Comparison of ENCODE assay signal across 8 cellular contexts in genomic region chr1:224644553-224645154, GRCh38. TPM values are rescaled to one million over a fixed set of nuclear protein-coding genes. Genes with fewer than 3 reads are reported as not detected.
DNase-seq lines count a peak whose midpoint lies in the region; ATAC-seq and TF ChIP-seq lines count a peak whose summit lies in the region.

No MANE protein-coding gene starts in this region.

- CTCF ChIA-PET in CD8-positive, alpha-beta memory T cell (lab: Charles Lee): interaction anchor here (0.7 to 2.6 kb wide), 17 partner anchors 9 to 132 kb away, joined by 3 to 14 read pairs (median 4); no protein-coding TSS in a partner anchor

- no peaks in the 10 kb centered on the region for H3K4me1 ChIP-seq in CD8-positive, alpha-beta memory T cell (ENCODE audit: insufficient read depth, low read length)
- H3K4me1 ChIP-seq in foreskin keratinocyte: no peaks in the 10 kb centered on the region
- peaks cover 12 to 14% of the 10 kb centered on the region in 2 experiments for H3K4me1 ChIP-seq in trophoblast cell (ENCODE audit: control insufficient read depth in 1 of 2, insufficient read depth in 2 of 2, low read length in 2 of 2)

- H3K18ac ChIP-seq in trophoblast cell (ENCODE audit: low read length): no peak overlapping the region

- no peak overlapping the region for H3K4ac ChIP-seq in trophoblast cell (ENCODE audit: low read depth, low read length)

- H2BK12ac ChIP-seq in trophoblast cell (ENCODE audit: low read length): no peak overlapping the region

- no peak overlapping the region for H4K12ac ChIP-seq in trophoblast cell (ENCODE audit: low read depth, low read length)

- ATAC-seq in GM19328 (IDR thresholded peaks at IDR 0.05; ENCODE audit: unreplicated experiment): peak; percentile 50
- peak; percentile 60 to 69 for ATAC-seq in activated T-cell treated with anti-CD3 and anti-CD28 coated beads, Interleukin-2, amount 50 U/mL, for 72 hours (replicated peaks in 1 of 2)
- peak; percentile 78 for ATAC-seq in foreskin keratinocyte

- peaks cover 0 to 1% (median 0%) of the 10 kb centered on the region in 3 donors for H3K36me3 Mint-ChIP-seq in CD8-positive, alpha-beta memory T cell
- no peaks in the 10 kb centered on the region for H3K36me3 Mint-ChIP-seq in activated T-cell treated with anti-CD3 and anti-CD28 coated beads, Interleukin-2, amount 50 U/mL, for 72 hours (ENCODE audit: insufficient read depth in 2 of 2)

- no peak overlapping the region for H2BK120ac ChIP-seq in trophoblast cell (ENCODE audit: insufficient read depth, low read length, poor library complexity)

- TF ChIP-seq CTCF in HL-60 (IDR thresholded peaks at IDR 0.05; ENCODE audit: insufficient read depth, low read length) (peak; percentile 86), foreskin keratinocyte (conservative IDR thresholded peaks at IDR 0.05) (peak; percentile 79)

- DNase-seq in CD8-positive, alpha-beta memory T cell: peak; percentile 27 to 70 (median 32)
- DNase-seq in HL-60 (ENCODE audit: low read depth in 1 of 2, low spot score in 1 of 2) (peak; percentile 24 to 53), RPMI7951 (ENCODE audit: low read depth) (peak; percentile 50), foreskin keratinocyte (peak; percentile 10 to 38), trophoblast cell (peak; percentile 48 to 84), GF-D8 (lab: John Stamatoyannopoulos, UW) (no peak)
- DNase-seq in activated T-cell treated with anti-CD3 and anti-CD28 coated beads, Interleukin-2, amount 50 U/mL, for 72 hours: peak; percentile 48 to 58

- H3K9me3 Mint-ChIP-seq in CD8-positive, alpha-beta memory T cell: no peaks in the 10 kb centered on the region
- no peaks in the 10 kb centered on the region for H3K9me3 Mint-ChIP-seq in activated T-cell treated with anti-CD3 and anti-CD28 coated beads, Interleukin-2, amount 50 U/mL, for 72 hours

- no peak overlapping the region for H3K9ac ChIP-seq in trophoblast cell (ENCODE audit: low read length)

- peaks cover 6% of the 10 kb centered on the region for H3K79me1 ChIP-seq in trophoblast cell (ENCODE audit: low read length)

- no peak overlapping the region for H3K4me3 Mint-ChIP-seq in CD8-positive, alpha-beta memory T cell
- H3K4me3 Mint-ChIP-seq in activated T-cell treated with anti-CD3 and anti-CD28 coated beads, Interleukin-2, amount 50 U/mL, for 72 hours: no peak overlapping the region

- H2AK5ac ChIP-seq in trophoblast cell (ENCODE audit: low read length): no peak overlapping the region

- H3K4me2 ChIP-seq in trophoblast cell (ENCODE audit: low read length): no peak overlapping the region

- H3K27ac Mint-ChIP-seq in CD8-positive, alpha-beta memory T cell: no peak overlapping the region
- no peak overlapping the region for H3K27ac Mint-ChIP-seq in activated T-cell treated with anti-CD3 and anti-CD28 coated beads, Interleukin-2, amount 50 U/mL, for 72 hours

- no peak overlapping the region for H3K14ac ChIP-seq in trophoblast cell (ENCODE audit: low read length)

- H3K27ac ChIP-seq in CD8-positive, alpha-beta memory T cell (ENCODE audit: low read depth, low read length): no peak overlapping the region
- H3K27ac ChIP-seq in HL-60 (replicated peaks) (no peak overlapping the region), foreskin keratinocyte (no peak overlapping the region), trophoblast cell (ENCODE audit: low read depth, low read length) (no peak overlapping the region)

- H2AFZ ChIP-seq in trophoblast cell (ENCODE audit: insufficient read depth, low read length, poor library complexity): no peak overlapping the region

- no peaks in the 10 kb centered on the region for H3K79me2 ChIP-seq in trophoblast cell (ENCODE audit: control insufficient read depth, insufficient read depth, low read length, poor library complexity)

- no peaks in the 10 kb centered on the region for H3K36me3 ChIP-seq in CD8-positive, alpha-beta memory T cell (ENCODE audit: insufficient read depth, low read length)
- H3K36me3 ChIP-seq in trophoblast cell (ENCODE audit: control insufficient read depth in 1 of 2, insufficient read depth in 2 of 2, low read length in 2 of 2): no peaks in the 10 kb centered on the region

- no peak overlapping the region for H2BK5ac ChIP-seq in trophoblast cell (ENCODE audit: low read depth, low read length, poor library complexity)

- WGBS in trophoblast cell (ENCODE audit: extremely low coverage, insufficient coverage, insufficient read length): no CpG with 5 or more reads among the region's 5 CpGs

- no peak overlapping the region for H4K8ac ChIP-seq in trophoblast cell (ENCODE audit: low read depth, low read length)

- H4K91ac ChIP-seq in trophoblast cell (ENCODE audit: low read depth, low read length): no peak overlapping the region

- POLR2A ChIA-PET in CD8-positive, alpha-beta memory T cell (lab: Charles Lee): no interaction called here

- peaks cover 6 to 19% of the 10 kb centered on the region in 2 donors for H3K27me3 Mint-ChIP-seq in CD8-positive, alpha-beta memory T cell
- H3K27me3 Mint-ChIP-seq in activated T-cell treated with anti-CD3 and anti-CD28 coated beads, Interleukin-2, amount 50 U/mL, for 72 hours (ENCODE audit: low read depth): no peaks in the 10 kb centered on the region

- no peak overlapping the region for H3K4me3 ChIP-seq in CD8-positive, alpha-beta memory T cell (ENCODE audit: low read length)
- H3K4me3 ChIP-seq in HL-60 (replicated peaks; ENCODE audit: insufficient read depth, low read length) (no peak overlapping the region), trophoblast cell (ENCODE audit: low read depth, low read length) (no peak overlapping the region)

- H3K23ac ChIP-seq in trophoblast cell (ENCODE audit: low read length): no peak overlapping the region

- H3K27me3 ChIP-seq in CD8-positive, alpha-beta memory T cell (ENCODE audit: insufficient read depth, low read length, poor library complexity, severe bottlenecking): no peaks in the 10 kb centered on the region
- no peaks in the 10 kb centered on the region for H3K27me3 ChIP-seq in HL-60 (ENCODE audit: insufficient read depth, poor library complexity, severe bottlenecking)
- H3K27me3 ChIP-seq in foreskin keratinocyte: peaks cover 5% of the 10 kb centered on the region
- no peaks in the 10 kb centered on the region for H3K27me3 ChIP-seq in trophoblast cell (ENCODE audit: insufficient read depth, low read length)

- H3K4me1 Mint-ChIP-seq in CD8-positive, alpha-beta memory T cell: no peaks in the 10 kb centered on the region
- H3K4me1 Mint-ChIP-seq in activated T-cell treated with anti-CD3 and anti-CD28 coated beads, Interleukin-2, amount 50 U/mL, for 72 hours (ENCODE audit: low read depth): no peaks in the 10 kb centered on the region

- no peaks in the 10 kb centered on the region for H3K9me3 ChIP-seq in CD8-positive, alpha-beta memory T cell (ENCODE audit: low read length)
- H3K9me3 ChIP-seq in trophoblast cell (ENCODE audit: insufficient read depth, low read depth, low read length): no peaks in the 10 kb centered on the region

RNA-seq across cellular contexts. Expression of gene CNIH3, which starts 28.5 kb away (rescaled TPM):
- total RNA-seq in CD8-positive, alpha-beta memory T cell: 1 to 10 TPM; 1.1 to 1.6 TPM
- polyA plus RNA-seq in CD8-positive, alpha-beta memory T cell: 1.5 TPM
- total RNA-seq in RPMI7951 (2014; rRNA removed; shearing (Covaris generic)): 21.0 and 24.5 TPM in 2 replicates
- total RNA-seq in activated T-cell treated with anti-CD3 and anti-CD28 coated beads, Interleukin-2, amount 50 U/mL, for 72 hours: 1 to 10 TPM in 1 of 2 donors, under 1 TPM in 1; 0.62 to 1.4 TPM
- 0.65 and 0.78 TPM in 2 replicates for total RNA-seq in foreskin keratinocyte
- polyA plus RNA-seq in foreskin keratinocyte: 0.49 and 1.2 TPM in 2 replicates
- 1.3 and 1.4 TPM in 2 replicates for polyA plus RNA-seq in trophoblast cell (2013)
